Comparison of ENCODE assay signal across 1 cellular context in the genomic region with DNA sequence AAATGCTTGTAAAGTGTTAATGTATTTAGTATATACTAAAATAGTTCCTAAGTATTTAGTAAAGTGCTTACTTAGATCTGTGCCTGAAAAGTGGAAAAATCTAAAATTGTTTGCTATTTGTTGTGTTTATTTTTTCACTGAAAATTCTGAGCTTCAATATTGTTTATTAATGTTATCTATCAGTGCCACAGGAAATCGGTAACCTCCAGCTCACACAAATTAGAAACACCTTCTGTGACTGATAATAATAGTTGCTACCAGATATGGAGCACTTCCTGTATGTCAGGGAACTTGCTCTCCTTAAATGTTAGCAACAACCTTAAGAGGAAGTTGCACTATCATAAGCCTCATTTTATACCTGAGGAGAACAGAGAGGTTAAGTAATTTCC.
A peak's percentile ranks its signal among the peaks of the same experiment; 100 is the strongest.
TF ChIP-seq lines count a peak whose summit lies in the region.

No MANE protein-coding gene starts in this region.

TF ChIP-seq in K562, 482 proteins besides CTCF, POLR2A, EP300 and RAD21 (continued from another document and continues in another):
- TF ChIP-seq, protein P1, sequence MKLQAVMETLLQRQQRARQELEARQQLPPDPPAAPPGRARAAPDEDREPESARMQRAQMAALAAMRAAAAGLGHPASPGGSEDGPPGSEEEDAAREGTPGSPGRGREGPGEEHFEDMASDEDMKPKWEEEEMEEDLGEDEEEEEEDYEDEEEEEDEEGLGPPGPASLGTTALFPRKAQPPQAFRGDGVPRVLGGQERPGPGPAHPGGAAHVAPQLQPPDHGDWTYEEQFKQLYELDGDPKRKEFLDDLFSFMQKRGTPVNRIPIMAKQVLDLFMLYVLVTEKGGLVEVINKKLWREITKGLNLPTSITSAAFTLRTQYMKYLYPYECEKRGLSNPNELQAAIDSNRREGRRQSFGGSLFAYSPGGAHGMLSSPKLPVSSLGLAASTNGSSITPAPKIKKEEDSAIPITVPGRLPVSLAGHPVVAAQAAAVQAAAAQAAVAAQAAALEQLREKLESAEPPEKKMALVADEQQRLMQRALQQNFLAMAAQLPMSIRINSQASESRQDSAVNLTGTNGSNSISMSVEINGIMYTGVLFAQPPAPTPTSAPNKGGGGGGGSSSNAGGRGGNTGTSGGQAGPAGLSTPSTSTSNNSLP (IDR thresholded peaks at IDR 0.05; ENCODE audit: borderline replicate concordance, low read depth, low read length), result no peak
- TF ChIP-seq, protein P2, sequence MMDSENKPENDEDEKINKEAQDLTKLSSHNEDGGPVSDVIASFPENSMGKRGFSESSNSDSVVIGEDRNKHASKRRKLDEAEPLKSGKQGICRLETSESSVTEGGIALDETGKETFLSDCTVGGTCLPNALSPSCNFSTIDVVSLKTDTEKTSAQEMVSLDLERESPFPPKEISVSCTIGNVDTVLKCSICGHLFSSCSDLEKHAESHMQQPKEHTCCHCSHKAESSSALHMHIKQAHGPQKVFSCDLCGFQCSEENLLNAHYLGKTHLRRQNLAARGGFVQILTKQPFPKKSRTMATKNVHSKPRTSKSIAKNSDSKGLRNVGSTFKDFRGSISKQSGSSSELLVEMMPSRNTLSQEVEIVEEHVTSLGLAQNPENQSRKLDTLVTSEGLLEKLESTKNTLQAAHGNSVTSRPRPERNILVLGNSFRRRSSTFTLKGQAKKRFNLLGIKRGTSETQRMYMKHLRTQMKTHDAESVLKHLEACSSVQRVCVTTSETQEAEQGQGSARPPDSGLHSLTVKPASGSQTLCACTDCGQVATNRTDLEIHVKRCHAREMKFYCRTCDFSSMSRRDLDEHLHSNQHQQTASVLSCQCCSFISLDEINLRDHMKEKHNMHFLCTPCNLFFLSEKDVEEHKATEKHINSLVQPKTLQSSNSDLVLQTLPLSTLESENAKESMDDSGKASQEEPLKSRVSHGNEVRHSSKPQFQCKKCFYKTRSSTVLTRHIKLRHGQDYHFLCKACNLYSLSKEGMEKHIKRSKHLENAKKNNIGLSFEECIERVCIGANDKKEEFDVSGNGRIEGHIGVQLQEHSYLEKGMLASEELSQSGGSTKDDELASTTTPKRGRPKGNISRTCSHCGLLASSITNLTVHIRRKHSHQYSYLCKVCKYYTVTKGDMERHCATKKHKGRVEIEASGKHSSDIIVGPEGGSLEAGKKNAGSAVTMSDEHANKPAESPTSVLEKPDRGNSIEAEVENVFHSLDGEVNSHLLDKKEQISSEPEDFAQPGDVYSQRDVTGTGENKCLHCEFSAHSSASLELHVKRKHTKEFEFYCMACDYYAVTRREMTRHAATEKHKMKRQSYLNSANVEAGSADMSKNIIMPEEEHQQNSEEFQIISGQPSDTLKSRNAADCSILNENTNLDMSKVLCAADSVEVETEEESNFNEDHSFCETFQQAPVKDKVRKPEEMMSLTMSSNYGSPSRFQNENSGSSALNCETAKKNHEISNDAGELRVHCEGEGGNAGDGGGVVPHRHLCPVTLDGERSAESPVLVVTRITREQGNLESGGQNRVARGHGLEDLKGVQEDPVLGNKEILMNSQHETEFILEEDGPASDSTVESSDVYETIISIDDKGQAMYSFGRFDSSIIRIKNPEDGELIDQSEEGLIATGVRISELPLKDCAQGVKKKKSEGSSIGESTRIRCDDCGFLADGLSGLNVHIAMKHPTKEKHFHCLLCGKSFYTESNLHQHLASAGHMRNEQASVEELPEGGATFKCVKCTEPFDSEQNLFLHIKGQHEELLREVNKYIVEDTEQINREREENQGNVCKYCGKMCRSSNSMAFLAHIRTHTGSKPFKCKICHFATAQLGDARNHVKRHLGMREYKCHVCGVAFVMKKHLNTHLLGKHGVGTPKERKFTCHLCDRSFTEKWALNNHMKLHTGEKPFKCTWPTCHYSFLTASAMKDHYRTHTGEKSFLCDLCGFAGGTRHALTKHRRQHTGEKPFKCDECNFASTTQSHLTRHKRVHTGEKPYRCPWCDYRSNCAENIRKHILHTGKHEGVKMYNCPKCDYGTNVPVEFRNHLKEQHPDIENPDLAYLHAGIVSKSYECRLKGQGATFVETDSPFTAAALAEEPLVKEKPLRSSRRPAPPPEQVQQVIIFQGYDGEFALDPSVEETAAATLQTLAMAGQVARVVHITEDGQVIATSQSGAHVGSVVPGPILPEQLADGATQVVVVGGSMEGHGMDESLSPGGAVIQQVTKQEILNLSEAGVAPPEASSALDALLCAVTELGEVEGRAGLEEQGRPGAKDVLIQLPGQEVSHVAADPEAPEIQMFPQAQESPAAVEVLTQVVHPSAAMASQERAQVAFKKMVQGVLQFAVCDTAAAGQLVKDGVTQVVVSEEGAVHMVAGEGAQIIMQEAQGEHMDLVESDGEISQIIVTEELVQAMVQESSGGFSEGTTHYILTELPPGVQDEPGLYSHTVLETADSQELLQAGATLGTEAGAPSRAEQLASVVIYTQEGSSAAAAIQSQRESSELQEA (IDR thresholded peaks at IDR 0.05; ENCODE audit: low read depth), result no peak
- no peak for TF ChIP-seq PCBP1 (IDR thresholded peaks at IDR 0.05; ENCODE audit: low read depth, low read length, poor library complexity, severe bottlenecking)
- TF ChIP-seq, protein P3, sequence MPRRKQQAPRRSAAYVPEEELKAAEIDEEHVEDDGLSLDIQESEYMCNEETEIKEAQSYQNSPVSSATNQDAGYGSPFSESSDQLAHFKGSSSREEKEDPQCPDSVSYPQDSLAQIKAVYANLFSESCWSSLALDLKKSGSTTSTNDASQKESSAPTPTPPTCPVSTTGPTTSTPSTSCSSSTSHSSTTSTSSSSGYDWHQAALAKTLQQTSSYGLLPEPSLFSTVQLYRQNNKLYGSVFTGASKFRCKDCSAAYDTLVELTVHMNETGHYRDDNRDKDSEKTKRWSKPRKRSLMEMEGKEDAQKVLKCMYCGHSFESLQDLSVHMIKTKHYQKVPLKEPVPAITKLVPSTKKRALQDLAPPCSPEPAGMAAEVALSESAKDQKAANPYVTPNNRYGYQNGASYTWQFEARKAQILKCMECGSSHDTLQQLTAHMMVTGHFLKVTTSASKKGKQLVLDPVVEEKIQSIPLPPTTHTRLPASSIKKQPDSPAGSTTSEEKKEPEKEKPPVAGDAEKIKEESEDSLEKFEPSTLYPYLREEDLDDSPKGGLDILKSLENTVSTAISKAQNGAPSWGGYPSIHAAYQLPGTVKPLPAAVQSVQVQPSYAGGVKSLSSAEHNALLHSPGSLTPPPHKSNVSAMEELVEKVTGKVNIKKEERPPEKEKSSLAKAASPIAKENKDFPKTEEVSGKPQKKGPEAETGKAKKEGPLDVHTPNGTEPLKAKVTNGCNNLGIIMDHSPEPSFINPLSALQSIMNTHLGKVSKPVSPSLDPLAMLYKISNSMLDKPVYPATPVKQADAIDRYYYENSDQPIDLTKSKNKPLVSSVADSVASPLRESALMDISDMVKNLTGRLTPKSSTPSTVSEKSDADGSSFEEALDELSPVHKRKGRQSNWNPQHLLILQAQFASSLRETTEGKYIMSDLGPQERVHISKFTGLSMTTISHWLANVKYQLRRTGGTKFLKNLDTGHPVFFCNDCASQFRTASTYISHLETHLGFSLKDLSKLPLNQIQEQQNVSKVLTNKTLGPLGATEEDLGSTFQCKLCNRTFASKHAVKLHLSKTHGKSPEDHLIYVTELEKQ (CRISPR knock-in tag; IDR thresholded peaks at IDR 0.05), result no peak
- TF ChIP-seq SUPT5H (IDR thresholded peaks at IDR 0.05), result no peak
- no peak for TF ChIP-seq ZNF134 (CRISPR knock-in tag; conservative IDR thresholded peaks at IDR 0.05)
- TF ChIP-seq, protein P4, sequence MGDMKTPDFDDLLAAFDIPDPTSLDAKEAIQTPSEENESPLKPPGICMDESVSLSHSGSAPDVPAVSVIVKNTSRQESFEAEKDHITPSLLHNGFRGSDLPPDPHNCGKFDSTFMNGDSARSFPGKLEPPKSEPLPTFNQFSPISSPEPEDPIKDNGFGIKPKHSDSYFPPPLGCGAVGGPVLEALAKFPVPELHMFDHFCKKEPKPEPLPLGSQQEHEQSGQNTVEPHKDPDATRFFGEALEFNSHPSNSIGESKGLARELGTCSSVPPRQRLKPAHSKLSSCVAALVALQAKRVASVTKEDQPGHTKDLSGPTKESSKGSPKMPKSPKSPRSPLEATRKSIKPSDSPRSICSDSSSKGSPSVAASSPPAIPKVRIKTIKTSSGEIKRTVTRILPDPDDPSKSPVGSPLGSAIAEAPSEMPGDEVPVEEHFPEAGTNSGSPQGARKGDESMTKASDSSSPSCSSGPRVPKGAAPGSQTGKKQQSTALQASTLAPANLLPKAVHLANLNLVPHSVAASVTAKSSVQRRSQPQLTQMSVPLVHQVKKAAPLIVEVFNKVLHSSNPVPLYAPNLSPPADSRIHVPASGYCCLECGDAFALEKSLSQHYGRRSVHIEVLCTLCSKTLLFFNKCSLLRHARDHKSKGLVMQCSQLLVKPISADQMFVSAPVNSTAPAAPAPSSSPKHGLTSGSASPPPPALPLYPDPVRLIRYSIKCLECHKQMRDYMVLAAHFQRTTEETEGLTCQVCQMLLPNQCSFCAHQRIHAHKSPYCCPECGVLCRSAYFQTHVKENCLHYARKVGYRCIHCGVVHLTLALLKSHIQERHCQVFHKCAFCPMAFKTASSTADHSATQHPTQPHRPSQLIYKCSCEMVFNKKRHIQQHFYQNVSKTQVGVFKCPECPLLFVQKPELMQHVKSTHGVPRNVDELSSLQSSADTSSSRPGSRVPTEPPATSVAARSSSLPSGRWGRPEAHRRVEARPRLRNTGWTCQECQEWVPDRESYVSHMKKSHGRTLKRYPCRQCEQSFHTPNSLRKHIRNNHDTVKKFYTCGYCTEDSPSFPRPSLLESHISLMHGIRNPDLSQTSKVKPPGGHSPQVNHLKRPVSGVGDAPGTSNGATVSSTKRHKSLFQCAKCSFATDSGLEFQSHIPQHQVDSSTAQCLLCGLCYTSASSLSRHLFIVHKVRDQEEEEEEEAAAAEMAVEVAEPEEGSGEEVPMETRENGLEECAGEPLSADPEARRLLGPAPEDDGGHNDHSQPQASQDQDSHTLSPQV (IDR thresholded peaks at IDR 0.05), result peak; percentile 72
- no peak for TF ChIP-seq HNRNPLL (IDR thresholded peaks at IDR 0.05; ENCODE audit: low read depth, low read length, poor library complexity, severe bottlenecking)
- TF ChIP-seq ZSCAN29 (IDR thresholded peaks at IDR 0.05), result no peak
- TF ChIP-seq, protein P5, sequence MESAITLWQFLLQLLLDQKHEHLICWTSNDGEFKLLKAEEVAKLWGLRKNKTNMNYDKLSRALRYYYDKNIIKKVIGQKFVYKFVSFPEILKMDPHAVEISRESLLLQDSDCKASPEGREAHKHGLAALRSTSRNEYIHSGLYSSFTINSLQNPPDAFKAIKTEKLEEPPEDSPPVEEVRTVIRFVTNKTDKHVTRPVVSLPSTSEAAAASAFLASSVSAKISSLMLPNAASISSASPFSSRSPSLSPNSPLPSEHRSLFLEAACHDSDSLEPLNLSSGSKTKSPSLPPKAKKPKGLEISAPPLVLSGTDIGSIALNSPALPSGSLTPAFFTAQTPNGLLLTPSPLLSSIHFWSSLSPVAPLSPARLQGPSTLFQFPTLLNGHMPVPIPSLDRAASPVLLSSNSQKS (CRISPR knock-in tag; IDR thresholded peaks at IDR 0.05), result no peak
- no peak for TF ChIP-seq ZNF445 (CRISPR knock-in tag; IDR thresholded peaks at IDR 0.05; ENCODE audit: low read depth)
- TF ChIP-seq, protein P6, sequence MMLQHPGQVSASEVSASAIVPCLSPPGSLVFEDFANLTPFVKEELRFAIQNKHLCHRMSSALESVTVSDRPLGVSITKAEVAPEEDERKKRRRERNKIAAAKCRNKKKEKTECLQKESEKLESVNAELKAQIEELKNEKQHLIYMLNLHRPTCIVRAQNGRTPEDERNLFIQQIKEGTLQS (IDR thresholded peaks at IDR 0.05), result no peak
- TF ChIP-seq, protein P6 (CRISPR knock-in tag; conservative IDR thresholded peaks at IDR 0.05), result no peak
- no peak for TF ChIP-seq KLF10 (CRISPR knock-in tag; IDR thresholded peaks at IDR 0.05)
- TF ChIP-seq SRSF1 (IDR thresholded peaks at IDR 0.05; ENCODE audit: low read depth, low read length), result no peak
- TF ChIP-seq, protein P7, sequence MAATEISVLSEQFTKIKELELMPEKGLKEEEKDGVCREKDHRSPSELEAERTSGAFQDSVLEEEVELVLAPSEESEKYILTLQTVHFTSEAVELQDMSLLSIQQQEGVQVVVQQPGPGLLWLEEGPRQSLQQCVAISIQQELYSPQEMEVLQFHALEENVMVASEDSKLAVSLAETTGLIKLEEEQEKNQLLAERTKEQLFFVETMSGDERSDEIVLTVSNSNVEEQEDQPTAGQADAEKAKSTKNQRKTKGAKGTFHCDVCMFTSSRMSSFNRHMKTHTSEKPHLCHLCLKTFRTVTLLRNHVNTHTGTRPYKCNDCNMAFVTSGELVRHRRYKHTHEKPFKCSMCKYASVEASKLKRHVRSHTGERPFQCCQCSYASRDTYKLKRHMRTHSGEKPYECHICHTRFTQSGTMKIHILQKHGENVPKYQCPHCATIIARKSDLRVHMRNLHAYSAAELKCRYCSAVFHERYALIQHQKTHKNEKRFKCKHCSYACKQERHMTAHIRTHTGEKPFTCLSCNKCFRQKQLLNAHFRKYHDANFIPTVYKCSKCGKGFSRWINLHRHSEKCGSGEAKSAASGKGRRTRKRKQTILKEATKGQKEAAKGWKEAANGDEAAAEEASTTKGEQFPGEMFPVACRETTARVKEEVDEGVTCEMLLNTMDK (IDR thresholded peaks at IDR 0.05; ENCODE audit: borderline replicate concordance, insufficient read depth, low read depth, low read length, poor library complexity, severe bottlenecking), result no peak
- TF ChIP-seq BCL6 (CRISPR knock-in tag; IDR thresholded peaks at IDR 0.05), result no peak
- TF ChIP-seq PURB (CRISPR knock-in tag; IDR thresholded peaks at IDR 0.05; ENCODE audit: low read depth), result no peak
